Comparison of ENCODE assay signal across 1 cellular context in the genomic region with DNA sequence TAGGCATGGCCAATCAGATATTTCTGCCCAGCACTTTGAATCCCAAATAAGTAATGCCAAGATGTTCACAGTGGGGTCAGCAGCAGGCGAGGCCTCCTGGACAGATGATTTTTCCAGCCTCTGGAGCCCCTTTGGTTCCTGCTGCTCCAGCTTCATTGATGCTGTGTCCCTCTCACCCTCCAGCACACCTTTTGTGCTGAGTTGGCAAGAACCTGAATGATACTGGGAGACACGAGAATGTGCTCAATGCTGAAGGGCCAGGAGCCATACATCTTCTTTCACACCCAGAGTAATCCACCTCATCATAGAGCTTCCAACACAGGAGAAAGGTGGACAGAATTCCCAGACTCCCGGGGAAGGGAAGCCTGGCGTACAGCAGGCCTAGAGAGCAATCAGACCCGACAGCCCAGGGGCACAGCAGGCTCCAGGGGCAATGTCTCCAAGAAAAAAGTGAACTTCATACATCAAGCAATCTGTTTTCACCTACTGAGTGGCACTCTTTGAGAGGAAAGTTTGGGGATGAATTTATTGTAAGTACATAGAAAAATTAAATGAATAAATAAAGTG.
A peak's percentile ranks its signal among the peaks of the same experiment; 100 is the strongest.
TF ChIP-seq lines count a peak whose summit lies in the region.

No MANE protein-coding gene starts in this region.

TF ChIP-seq in HepG2, 621 proteins besides CTCF, POLR2A, EP300 and RAD21:
- no peak for TF ChIP-seq POLR2AphosphoS2 (IDR thresholded peaks at IDR 0.05; ENCODE audit: low read depth, low read length)
- TF ChIP-seq NRL (CRISPR knock-in tag; IDR thresholded peaks at IDR 0.05; ENCODE audit: borderline replicate concordance) = no peak
- TF ChIP-seq, protein P1, sequence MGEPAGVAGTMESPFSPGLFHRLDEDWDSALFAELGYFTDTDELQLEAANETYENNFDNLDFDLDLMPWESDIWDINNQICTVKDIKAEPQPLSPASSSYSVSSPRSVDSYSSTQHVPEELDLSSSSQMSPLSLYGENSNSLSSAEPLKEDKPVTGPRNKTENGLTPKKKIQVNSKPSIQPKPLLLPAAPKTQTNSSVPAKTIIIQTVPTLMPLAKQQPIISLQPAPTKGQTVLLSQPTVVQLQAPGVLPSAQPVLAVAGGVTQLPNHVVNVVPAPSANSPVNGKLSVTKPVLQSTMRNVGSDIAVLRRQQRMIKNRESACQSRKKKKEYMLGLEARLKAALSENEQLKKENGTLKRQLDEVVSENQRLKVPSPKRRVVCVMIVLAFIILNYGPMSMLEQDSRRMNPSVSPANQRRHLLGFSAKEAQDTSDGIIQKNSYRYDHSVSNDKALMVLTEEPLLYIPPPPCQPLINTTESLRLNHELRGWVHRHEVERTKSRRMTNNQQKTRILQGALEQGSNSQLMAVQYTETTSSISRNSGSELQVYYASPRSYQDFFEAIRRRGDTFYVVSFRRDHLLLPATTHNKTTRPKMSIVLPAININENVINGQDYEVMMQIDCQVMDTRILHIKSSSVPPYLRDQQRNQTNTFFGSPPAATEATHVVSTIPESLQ (CRISPR knock-in tag; conservative IDR thresholded peaks at IDR 0.05) = no peak
- TF ChIP-seq, protein P2, sequence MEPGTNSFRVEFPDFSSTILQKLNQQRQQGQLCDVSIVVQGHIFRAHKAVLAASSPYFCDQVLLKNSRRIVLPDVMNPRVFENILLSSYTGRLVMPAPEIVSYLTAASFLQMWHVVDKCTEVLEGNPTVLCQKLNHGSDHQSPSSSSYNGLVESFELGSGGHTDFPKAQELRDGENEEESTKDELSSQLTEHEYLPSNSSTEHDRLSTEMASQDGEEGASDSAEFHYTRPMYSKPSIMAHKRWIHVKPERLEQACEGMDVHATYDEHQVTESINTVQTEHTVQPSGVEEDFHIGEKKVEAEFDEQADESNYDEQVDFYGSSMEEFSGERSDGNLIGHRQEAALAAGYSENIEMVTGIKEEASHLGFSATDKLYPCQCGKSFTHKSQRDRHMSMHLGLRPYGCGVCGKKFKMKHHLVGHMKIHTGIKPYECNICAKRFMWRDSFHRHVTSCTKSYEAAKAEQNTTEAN (CRISPR knock-in tag; conservative IDR thresholded peaks at IDR 0.05) = no peak
- TF ChIP-seq ZNF776 (CRISPR knock-in tag; IDR thresholded peaks at IDR 0.05) = no peak
- TF ChIP-seq, protein P3, sequence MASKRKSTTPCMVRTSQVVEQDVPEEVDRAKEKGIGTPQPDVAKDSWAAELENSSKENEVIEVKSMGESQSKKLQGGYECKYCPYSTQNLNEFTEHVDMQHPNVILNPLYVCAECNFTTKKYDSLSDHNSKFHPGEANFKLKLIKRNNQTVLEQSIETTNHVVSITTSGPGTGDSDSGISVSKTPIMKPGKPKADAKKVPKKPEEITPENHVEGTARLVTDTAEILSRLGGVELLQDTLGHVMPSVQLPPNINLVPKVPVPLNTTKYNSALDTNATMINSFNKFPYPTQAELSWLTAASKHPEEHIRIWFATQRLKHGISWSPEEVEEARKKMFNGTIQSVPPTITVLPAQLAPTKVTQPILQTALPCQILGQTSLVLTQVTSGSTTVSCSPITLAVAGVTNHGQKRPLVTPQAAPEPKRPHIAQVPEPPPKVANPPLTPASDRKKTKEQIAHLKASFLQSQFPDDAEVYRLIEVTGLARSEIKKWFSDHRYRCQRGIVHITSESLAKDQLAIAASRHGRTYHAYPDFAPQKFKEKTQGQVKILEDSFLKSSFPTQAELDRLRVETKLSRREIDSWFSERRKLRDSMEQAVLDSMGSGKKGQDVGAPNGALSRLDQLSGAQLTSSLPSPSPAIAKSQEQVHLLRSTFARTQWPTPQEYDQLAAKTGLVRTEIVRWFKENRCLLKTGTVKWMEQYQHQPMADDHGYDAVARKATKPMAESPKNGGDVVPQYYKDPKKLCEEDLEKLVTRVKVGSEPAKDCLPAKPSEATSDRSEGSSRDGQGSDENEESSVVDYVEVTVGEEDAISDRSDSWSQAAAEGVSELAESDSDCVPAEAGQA (IDR thresholded peaks at IDR 0.05; ENCODE audit: low read depth) = no peak
- TF ChIP-seq, protein P3 (CRISPR knock-in tag; IDR thresholded peaks at IDR 0.05; ENCODE audit: borderline replicate concordance) = no peak
- TF ChIP-seq ZBTB21 (CRISPR knock-in tag; IDR thresholded peaks at IDR 0.05) = no peak
- TF ChIP-seq MAFF (IDR thresholded peaks at IDR 0.05; ENCODE audit: low read depth, low read length) = peak; percentile 95
- TF ChIP-seq, protein P4, sequence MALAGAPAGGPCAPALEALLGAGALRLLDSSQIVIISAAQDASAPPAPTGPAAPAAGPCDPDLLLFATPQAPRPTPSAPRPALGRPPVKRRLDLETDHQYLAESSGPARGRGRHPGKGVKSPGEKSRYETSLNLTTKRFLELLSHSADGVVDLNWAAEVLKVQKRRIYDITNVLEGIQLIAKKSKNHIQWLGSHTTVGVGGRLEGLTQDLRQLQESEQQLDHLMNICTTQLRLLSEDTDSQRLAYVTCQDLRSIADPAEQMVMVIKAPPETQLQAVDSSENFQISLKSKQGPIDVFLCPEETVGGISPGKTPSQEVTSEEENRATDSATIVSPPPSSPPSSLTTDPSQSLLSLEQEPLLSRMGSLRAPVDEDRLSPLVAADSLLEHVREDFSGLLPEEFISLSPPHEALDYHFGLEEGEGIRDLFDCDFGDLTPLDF (CRISPR knock-in tag; IDR thresholded peaks at IDR 0.05) = no peak
- TF ChIP-seq ZNF33A (CRISPR knock-in tag; IDR thresholded peaks at IDR 0.05; ENCODE audit: borderline replicate concordance) = no peak
- no peak for TF ChIP-seq ZNF431 (CRISPR knock-in tag; IDR thresholded peaks at IDR 0.05; ENCODE audit: borderline replicate concordance, low read depth)
- TF ChIP-seq ZNF333 (CRISPR knock-in tag; IDR thresholded peaks at IDR 0.05; ENCODE audit: borderline replicate concordance) = no peak
- peak; percentile 96 to 97 for TF ChIP-seq MAFK (conservative IDR thresholded peaks at IDR 0.05 in 1 of 2, IDR thresholded peaks at IDR 0.05 in 1 of 2; ENCODE audit: low read length in 2 of 2)
- TF ChIP-seq, protein P5, sequence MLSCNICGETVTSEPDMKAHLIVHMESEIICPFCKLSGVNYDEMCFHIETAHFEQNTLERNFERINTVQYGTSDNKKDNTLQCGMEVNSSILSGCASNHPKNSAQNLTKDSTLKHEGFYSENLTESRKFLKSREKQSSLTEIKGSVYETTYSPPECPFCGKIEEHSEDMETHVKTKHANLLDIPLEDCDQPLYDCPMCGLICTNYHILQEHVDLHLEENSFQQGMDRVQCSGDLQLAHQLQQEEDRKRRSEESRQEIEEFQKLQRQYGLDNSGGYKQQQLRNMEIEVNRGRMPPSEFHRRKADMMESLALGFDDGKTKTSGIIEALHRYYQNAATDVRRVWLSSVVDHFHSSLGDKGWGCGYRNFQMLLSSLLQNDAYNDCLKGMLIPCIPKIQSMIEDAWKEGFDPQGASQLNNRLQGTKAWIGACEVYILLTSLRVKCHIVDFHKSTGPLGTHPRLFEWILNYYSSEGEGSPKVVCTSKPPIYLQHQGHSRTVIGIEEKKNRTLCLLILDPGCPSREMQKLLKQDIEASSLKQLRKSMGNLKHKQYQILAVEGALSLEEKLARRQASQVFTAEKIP (CRISPR knock-in tag; IDR thresholded peaks at IDR 0.05; ENCODE audit: borderline replicate concordance) = no peak
